ENCODE assay signal across 1 cellular context in the genomic region with DNA sequence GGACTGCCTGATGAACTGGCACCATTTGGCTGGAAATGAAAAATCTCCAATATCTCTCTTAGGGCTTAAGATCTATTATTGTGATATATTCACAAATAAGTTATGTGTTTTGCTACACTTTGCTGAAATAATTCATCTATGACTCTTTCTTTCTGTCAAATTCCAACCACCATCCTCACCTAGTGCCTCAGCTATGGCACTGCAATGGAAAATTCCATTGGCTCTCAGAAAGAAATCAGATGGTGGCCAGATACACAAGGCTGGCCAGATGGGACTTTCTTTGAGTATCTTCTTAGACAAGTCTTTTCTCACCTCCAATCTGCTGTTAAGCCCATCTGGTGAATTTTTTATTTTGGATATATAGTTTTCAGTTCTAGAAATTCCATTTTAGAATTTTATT.
A peak's percentile ranks its signal among the peaks of the same experiment; 100 is the strongest.
TF ChIP-seq lines count a peak whose summit lies in the region.

No MANE protein-coding gene starts in this region.

TF ChIP-seq in H1, 55 proteins besides CTCF, POLR2A, EP300 and RAD21:
- no peak for TF ChIP-seq CBX8 (IDR thresholded peaks at IDR 0.05; ENCODE audit: borderline replicate concordance, low read depth, low read length)
- peak; percentile 53; the same call in 1 of the 2 replicates for TF ChIP-seq SP1 (IDR thresholded peaks at IDR 0.05; ENCODE audit: low read depth, low read length)
- no peak for TF ChIP-seq TEAD4 (IDR thresholded peaks at IDR 0.05; ENCODE audit: low read depth, low read length)
- no peak for TF ChIP-seq SP4 (IDR thresholded peaks at IDR 0.05; ENCODE audit: low read length)
